8 cellular contexts compared by ENCODE assay signal in the genomic region with DNA sequence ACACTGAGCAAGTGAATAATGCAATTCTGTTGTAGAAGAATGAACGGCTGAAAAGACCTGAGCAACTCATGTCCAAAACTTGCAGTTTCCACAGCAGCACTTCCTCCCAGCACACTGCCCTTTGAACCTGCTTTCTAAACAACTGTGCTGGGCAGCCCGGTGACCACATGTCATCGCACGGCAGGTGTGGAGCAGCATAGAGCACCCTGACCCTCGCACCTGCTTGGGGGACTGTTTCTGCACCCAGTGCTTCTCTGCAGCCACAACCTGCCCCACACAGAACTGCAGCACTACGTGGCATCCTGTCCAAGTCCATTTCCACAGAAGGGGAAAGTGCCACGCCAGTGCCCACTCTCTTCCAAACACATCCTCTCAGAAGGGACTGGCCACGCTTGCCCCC. TPM values are rescaled to one million over a fixed set of nuclear protein-coding genes. Genes with fewer than 3 reads are reported as not detected.
DNase-seq lines count a peak whose midpoint lies in the region; ATAC-seq, FAIRE-seq and TF ChIP-seq lines count a peak whose summit lies in the region.
"Not testable (repeated sequence)": the region's sequence is repeated elsewhere in the genome, so short reads cannot be mapped to it uniquely, and the experiment has no call there.

No MANE protein-coding gene starts in this region.

- ATAC-seq in CD4-positive, CD25-positive, alpha-beta regulatory T cell (ENCODE audit: low read depth in 2 of 2); K562; natural killer cell: not testable (repeated sequence)
- ATAC-seq in DND-41 (ENCODE audit: insufficient read depth, low read depth) (peak; percentile 14; the same call in 1 of the 3 replicates), left ventricle myocardium superior (peak; percentile 24), HepG2 (peak; percentile 96)
- peak; percentile 39 for ATAC-seq in stimulated activated memory B cell treated with anti-CD40 and anti-IgM and Interleukin-4, amounts not matched to agents 10 μg/mL and 1 μg/mL and 100 μg/mL, for 72 hours

- 40% methylated on average over 5 of the region's 8 CpGs for WGBS in K562 (ENCODE audit: insufficient coverage, low coverage, missing lambda C conversion rate)
- 15% methylated on average over 7 of the region's 8 CpGs for WGBS in HepG2 (ENCODE audit: low lambda C conversion rate)

- H2AFZ ChIP-seq in DND-41 (ENCODE audit: low read depth, low read length); K562 (ENCODE audit: low read depth, low read length); HepG2 (ENCODE audit: low read length): not testable (repeated sequence)

- not testable (repeated sequence) for H3K9ac ChIP-seq in DND-41 (ENCODE audit: low read depth, low read length); K562 (ENCODE audit: insufficient read depth in 1 of 2, low read depth in 2 of 2, low read length in 2 of 2)
- H3K9ac ChIP-seq in HepG2 (ENCODE audit: insufficient read depth, low read depth, low read length) = 0 out of 2 replicates have a peak overlapping the region, but pooled peaks have one; percentile 22

- H3K36me3 Mint-ChIP-seq in CD4-positive, CD25-positive, alpha-beta regulatory T cell; natural killer cell: not testable (repeated sequence)
- peaks cover 28% of the 10 kb centered on the region for H3K36me3 Mint-ChIP-seq in activated CD4-positive, alpha-beta memory T cell treated with anti-CD3 and anti-CD28 coated beads for 36 hours
- H3K36me3 Mint-ChIP-seq in stimulated activated memory B cell treated with anti-CD40 and anti-IgM and Interleukin-4, amounts not matched to agents 10 μg/mL and 1 μg/mL and 100 μg/mL, for 72 hours = peaks cover 17% of the 10 kb centered on the region

- not testable (repeated sequence) for H3K4me2 ChIP-seq in DND-41 (ENCODE audit: insufficient read depth, low read length); K562 (ENCODE audit: insufficient read depth, low read length)
- peak overlapping the region; percentile 80 for H3K4me2 ChIP-seq in HepG2 (ENCODE audit: low read depth, low read length)

- not testable (repeated sequence) for TF ChIP-seq POLR2A in K562 (conservative IDR thresholded peaks at IDR 0.05)
- TF ChIP-seq POLR2A in HepG2 (IDR thresholded peaks at IDR 0.05; ENCODE audit: insufficient read depth in 1 of 2, low read depth in 2 of 2, low read length in 2 of 2) = peak in 1 of 2 experiments; percentile 31; a peak in 1 of 4 replicates

- not testable (repeated sequence) for H3K9me3 Mint-ChIP-seq in CD4-positive, CD25-positive, alpha-beta regulatory T cell; activated CD4-positive, alpha-beta memory T cell treated with anti-CD3 and anti-CD28 coated beads for 36 hours; natural killer cell; stimulated activated memory B cell treated with anti-CD40 and anti-IgM and Interleukin-4, amounts not matched to agents 10 μg/mL and 1 μg/mL and 100 μg/mL, for 72 hours

- not testable (repeated sequence) for TF ChIP-seq EP300 in K562 (IDR thresholded peaks at IDR 0.05; ENCODE audit: low read length); HepG2 (IDR thresholded peaks at IDR 0.05; ENCODE audit: low read depth in 2 of 2, low read length in 2 of 2); HepG2 (CRISPR knock-in tag; IDR thresholded peaks at IDR 0.05; ENCODE audit: borderline replicate concordance)

- H3K27me3 Mint-ChIP-seq in CD4-positive, CD25-positive, alpha-beta regulatory T cell; activated CD4-positive, alpha-beta memory T cell treated with anti-CD3 and anti-CD28 coated beads for 36 hours; natural killer cell (ENCODE audit: low read depth in 2 of 2); stimulated activated memory B cell treated with anti-CD40 and anti-IgM and Interleukin-4, amounts not matched to agents 10 μg/mL and 1 μg/mL and 100 μg/mL, for 72 hours: not testable (repeated sequence)

- H3K4me1 Mint-ChIP-seq in CD4-positive, CD25-positive, alpha-beta regulatory T cell = peaks cover 12 to 41% (median 24%) of the 10 kb centered on the region in 4 donors
- peaks cover 51% of the 10 kb centered on the region for H3K4me1 Mint-ChIP-seq in activated CD4-positive, alpha-beta memory T cell treated with anti-CD3 and anti-CD28 coated beads for 36 hours (ENCODE audit: low read depth)
- peaks cover 11 to 25% of the 10 kb centered on the region in 2 donors for H3K4me1 Mint-ChIP-seq in natural killer cell
- peaks cover 27% of the 10 kb centered on the region for H3K4me1 Mint-ChIP-seq in stimulated activated memory B cell treated with anti-CD40 and anti-IgM and Interleukin-4, amounts not matched to agents 10 μg/mL and 1 μg/mL and 100 μg/mL, for 72 hours

- not testable (repeated sequence) for H3K9me3 ChIP-seq in CD4-positive, CD25-positive, alpha-beta regulatory T cell (ENCODE audit: control insufficient read depth in 2 of 2, low read length in 2 of 2); DND-41 (ENCODE audit: insufficient read depth, low read length, severe bottlenecking); K562 (replicated peaks; ENCODE audit: control insufficient read depth, insufficient read depth, low read depth, low read length); HepG2 (ENCODE audit: low read length)

- peak overlapping the region in 2 of 3 donors; percentile 42 to 88 for H3K27ac Mint-ChIP-seq in CD4-positive, CD25-positive, alpha-beta regulatory T cell
- peak overlapping the region; percentile 66 for H3K27ac Mint-ChIP-seq in activated CD4-positive, alpha-beta memory T cell treated with anti-CD3 and anti-CD28 coated beads for 36 hours
- H3K27ac Mint-ChIP-seq in natural killer cell = peak overlapping the region; percentile 69 to 85
- H3K27ac Mint-ChIP-seq in stimulated activated memory B cell treated with anti-CD40 and anti-IgM and Interleukin-4, amounts not matched to agents 10 μg/mL and 1 μg/mL and 100 μg/mL, for 72 hours = peak overlapping the region; percentile 15

- not testable (repeated sequence) for TF ChIP-seq CTCF in DND-41 (IDR thresholded peaks at IDR 0.05; ENCODE audit: borderline replicate concordance, extremely low read depth, low read length, poor library complexity, severe bottlenecking); K562 (IDR thresholded peaks at IDR 0.05 in 2 of 3, conservative IDR thresholded peaks at IDR 0.05 in 1 of 3; ENCODE audit: insufficient read depth in 2 of 3, low read depth in 1 of 3, low read length in 3 of 3); HepG2 (CRISPR knock-in tag; IDR thresholded peaks at IDR 0.05); natural killer cell (IDR thresholded peaks at IDR 0.05)

- BruUV-seq in K562 (replicated peaks; lab: Mats Ljungman, UMichigan); HepG2 (replicated peaks; lab: Mats Ljungman, UMichigan): not testable (repeated sequence)

- in situ Hi-C loops in K562 (cut with MboI) = loop anchor here (5.0 kb wide), 1 partner anchor 117 kb away; no protein-coding TSS in a partner anchor
- in situ Hi-C loops in HepG2 (cut with HindIII; ENCODE audit: extremely low pct_ligation_motif_present, low pct_unique_long_range_greater_than_20kb) = not testable (repeated sequence)

- H3K4me3 Mint-ChIP-seq in CD4-positive, CD25-positive, alpha-beta regulatory T cell; activated CD4-positive, alpha-beta memory T cell treated with anti-CD3 and anti-CD28 coated beads for 36 hours; natural killer cell; stimulated activated memory B cell treated with anti-CD40 and anti-IgM and Interleukin-4, amounts not matched to agents 10 μg/mL and 1 μg/mL and 100 μg/mL, for 72 hours: not testable (repeated sequence)

- not testable (repeated sequence) for H3K4me1 ChIP-seq in CD4-positive, CD25-positive, alpha-beta regulatory T cell (ENCODE audit: control insufficient read depth, insufficient read depth, low read length, poor library complexity, severe bottlenecking); DND-41 (ENCODE audit: insufficient read depth, low read length)
- H3K4me1 ChIP-seq in K562 (replicated peaks in 1 of 2; ENCODE audit: control insufficient read depth in 2 of 2, insufficient read depth in 2 of 2, low read length in 2 of 2) = peaks cover 0 to 16% of the 10 kb centered on the region in 2 experiments; a peak in 3 of 5 replicates
- peaks cover 38% of the 10 kb centered on the region for H3K4me1 ChIP-seq in HepG2 (ENCODE audit: insufficient read depth, low read length)

- not testable (repeated sequence) for FAIRE-seq in K562 (lab: Jason Lieb, UNC)
- FAIRE-seq in HepG2 (lab: Jason Lieb, UNC) = peak; percentile 95

- H3K27me3 ChIP-seq in CD4-positive, CD25-positive, alpha-beta regulatory T cell (ENCODE audit: control insufficient read depth, insufficient read depth, low read length); DND-41 (ENCODE audit: insufficient read depth, low read length, poor library complexity); K562 (ENCODE audit: control insufficient read depth in 2 of 2, insufficient read depth in 2 of 2, low read length in 2 of 2); HepG2 (ENCODE audit: control insufficient read depth in 1 of 2, insufficient read depth in 2 of 2, low read length in 2 of 2): not testable (repeated sequence)

- intact Hi-C loops in activated CD4-positive, alpha-beta memory T cell treated with anti-CD3 and anti-CD28 coated beads for 36 hours (cut with micrococcal nuclease); K562 (cut with micrococcal nuclease); left ventricle myocardium superior (cut with micrococcal nuclease); HepG2 (cut with micrococcal nuclease; ENCODE audit: unreplicated experiment); natural killer cell (cut with micrococcal nuclease): not testable (repeated sequence)

- not testable (repeated sequence) for H3K36me3 ChIP-seq in CD4-positive, CD25-positive, alpha-beta regulatory T cell (ENCODE audit: control insufficient read depth, insufficient read depth, low read length); DND-41 (ENCODE audit: insufficient read depth, low read length); K562 (ENCODE audit: control insufficient read depth, insufficient read depth, low read length); HepG2 (replicated peaks in 1 of 2; ENCODE audit: control insufficient read depth in 1 of 2, insufficient read depth in 2 of 2, low read length in 2 of 2)

- CTCF ChIA-PET in activated CD4-positive, alpha-beta memory T cell treated with anti-CD3 and anti-CD28 coated beads for 36 hours (lab: Charles Lee); K562 (lab: Yijun Ruan, JAX; ENCODE audit: low intra/inter-chr PET ratio); HepG2 (lab: Yijun Ruan, JAX; ENCODE audit: low intra/inter-chr PET ratio, low total read pairs): not testable (repeated sequence)

- not testable (repeated sequence) for TF ChIP-seq RAD21 in K562 (CRISPR knock-in tag; conservative IDR thresholded peaks at IDR 0.05 in 1 of 2, IDR thresholded peaks at IDR 0.05 in 1 of 2); HepG2 (CRISPR knock-in tag; IDR thresholded peaks at IDR 0.05)

- H3K9me1 ChIP-seq in K562 (ENCODE audit: control insufficient read depth, insufficient read depth, low read length) = not testable (repeated sequence)

- POLR2A ChIA-PET in activated CD4-positive, alpha-beta memory T cell treated with anti-CD3 and anti-CD28 coated beads for 36 hours (lab: Charles Lee); K562 (lab: Yijun Ruan, JAX); HepG2 (lab: Yijun Ruan, JAX): not testable (repeated sequence)

- not testable (repeated sequence) for H3K27ac ChIP-seq in CD4-positive, CD25-positive, alpha-beta regulatory T cell (ENCODE audit: insufficient read depth, low read length, poor library complexity, severe bottlenecking); DND-41 (ENCODE audit: low read length); K562 (ENCODE audit: extremely low read depth, low read depth, low read length)
- peak overlapping the region; percentile 59 for H3K27ac ChIP-seq in HepG2 (ENCODE audit: extremely low read length, insufficient read depth, low read length)

- not testable (repeated sequence) for H3K4me3 ChIP-seq in CD4-positive, CD25-positive, alpha-beta regulatory T cell (ENCODE audit: low read depth, low read length); DND-41 (ENCODE audit: low read depth in 1 of 2, low read length in 2 of 2); K562
- peak overlapping the region in 2 of 3 experiments; percentile 29 to 50; a peak in 4 of 6 replicates for H3K4me3 ChIP-seq in HepG2 (replicated peaks in 1 of 3; ENCODE audit: insufficient read depth in 1 of 3, low read depth in 2 of 3, low read length in 3 of 3)

- not testable (repeated sequence) for DNase-seq in CD4-positive, CD25-positive, alpha-beta regulatory T cell; DND-41; activated CD4-positive, alpha-beta memory T cell treated with anti-CD3 and anti-CD28 coated beads for 36 hours; K562 (ENCODE audit: extremely low read depth in 1 of 4, low spot score in 3 of 4); left ventricle myocardium superior; natural killer cell
- peak; percentile 67 for DNase-seq in HepG2 (ENCODE audit: low spot score)

- not testable (repeated sequence) for H3K79me2 ChIP-seq in DND-41 (ENCODE audit: insufficient read depth, low read length); K562 (ENCODE audit: control insufficient read depth, insufficient read depth, low read length); HepG2 (ENCODE audit: insufficient read depth, low read length)

- H4K20me1 ChIP-seq in DND-41 (ENCODE audit: insufficient read depth, low read length); K562 (replicated peaks; ENCODE audit: control insufficient read depth, insufficient read depth, low read length); HepG2 (ENCODE audit: insufficient read depth, low read length): not testable (repeated sequence)

RNA-seq across cellular contexts. Expression of a gene that starts 22.8 kb away (rescaled TPM):
- total RNA-seq in CD4-positive, CD25-positive, alpha-beta regulatory T cell = 24.1 TPM
- 10 to 100 TPM; 17.5 to 26.4 (median 21.9) TPM for polyA plus RNA-seq in CD4-positive, CD25-positive, alpha-beta regulatory T cell
- total RNA-seq in activated CD4-positive, alpha-beta memory T cell treated with anti-CD3 and anti-CD28 coated beads for 36 hours = 10 to 100 TPM; 61.8 to 62.7 TPM
- 43.6 and 59.1 TPM in 2 replicates for total RNA-seq in K562 (2011; cell fraction: chromatin; rRNA removed; ENCODE audit: low replicate concordance)
- total RNA-seq in K562 (2011; cell fraction: nucleolus; rRNA removed) = 40.1 and 50.7 TPM in 2 replicates
- 31.7 and 32.9 TPM in 2 replicates for total RNA-seq in K562 (2011; cell fraction: nucleoplasm; rRNA removed)
- 34.5 and 48.7 TPM in 2 replicates for total RNA-seq in K562 (2014; rRNA removed)
- 15.4 and 17.2 TPM in 2 replicates for total RNA-seq in K562 (2014; rRNA removed; fragmentation: Illumina TruSeq; extraction: Trizol)
- 30.9 and 32.3 TPM in 2 replicates for total RNA-seq in K562 (2015; rRNA removed; fragmentation: Illumina TruSeq; extraction: Trizol)
- total RNA-seq in K562 (2021) = 39.0 and 40.0 TPM in 2 replicates
- 36.1 and 37.5 TPM in 2 replicates for polyA plus RNA-seq in K562 (2011; rRNA removed)
- 49.9 and 152 TPM in 2 replicates for polyA plus RNA-seq in K562 (2011; cell fraction: cytosol; rRNA removed)
- polyA plus RNA-seq in K562 (2011; cell fraction: nucleus; rRNA removed) = 19.7 and 24.6 TPM in 2 replicates
- 27.5 and 34.3 TPM in 2 replicates for polyA plus RNA-seq in K562 (2012)
- 31.2 and 39.2 TPM in 2 replicates for polyA plus RNA-seq in K562 (2014; fragmentation: Illumina TruSeq; extraction: Trizol)
- polyA plus RNA-seq in K562 (2014; fragmentation: Nextera tagmentation; extraction: Ambion mirVana) = 1 to 10 TPM in 1 of 2 experiments, under 1 TPM in 1; 0.73 to 1.6 TPM
- polyA plus RNA-seq in K562 (2014; rRNA removed) = 58.0 and 58.3 TPM in 2 replicates
- polyA minus RNA-seq in K562 (2011; rRNA and poly(A)+ RNA removed) = 17.2 and 25.7 TPM in 2 replicates
- polyA minus RNA-seq in K562 (2011; cell fraction: cytosol; rRNA and poly(A)+ RNA removed) = 17.5 and 19.7 TPM in 2 replicates
- 18.7 and 23.8 TPM in 2 replicates for polyA minus RNA-seq in K562 (2011; cell fraction: nucleus; rRNA and poly(A)+ RNA removed)
- total RNA-seq in left ventricle myocardium superior = 10.4 TPM
- 29.8 and 31.0 TPM in 2 replicates for total RNA-seq in HepG2 (2016; rRNA removed; fragmentation: Illumina TruSeq; extraction: Trizol)
- 5.0 and 5.1 TPM in 2 replicates for total RNA-seq in HepG2 (2016; cell fraction: cytosol; rRNA removed; fragmentation: Illumina TruSeq; extraction: Trizol; ENCODE audit: low read depth)
- total RNA-seq in HepG2 (2016; cell fraction: insoluble cytoplasmic fraction; rRNA removed; fragmentation: Illumina TruSeq; extraction: Trizol) = 27.9 and 29.1 TPM in 2 replicates
- 14.7 and 15.1 TPM in 2 replicates for total RNA-seq in HepG2 (2016; cell fraction: membrane; rRNA removed; fragmentation: Illumina TruSeq; extraction: Trizol)
- 13.3 and 14.3 TPM in 2 replicates for total RNA-seq in HepG2 (2016; cell fraction: nucleus; rRNA removed; fragmentation: Illumina TruSeq; extraction: Trizol)
- 25.4 and 30.1 TPM in 2 replicates for polyA plus RNA-seq in HepG2 (2011; rRNA removed)
- polyA plus RNA-seq in HepG2 (2011; cell fraction: cytosol; rRNA removed) = 33.9 and 64.2 TPM in 2 replicates
- polyA plus RNA-seq in HepG2 (2011; cell fraction: nucleus; rRNA removed) = 25.5 and 25.6 TPM in 2 replicates
- 16.3 and 19.0 TPM in 2 replicates for polyA plus RNA-seq in HepG2 (2012)
- polyA plus RNA-seq in HepG2 (2016; cell fraction: cytosol; fragmentation: Illumina TruSeq; extraction: Trizol; ENCODE audit: low read depth) = 3.8 and 4.0 TPM in 2 replicates
- 32.7 and 37.0 TPM in 2 replicates for polyA plus RNA-seq in HepG2 (2016; cell fraction: insoluble cytoplasmic fraction; fragmentation: Illumina TruSeq; extraction: Trizol; ENCODE audit: low read depth)
- polyA plus RNA-seq in HepG2 (2016; cell fraction: membrane; fragmentation: Illumina TruSeq; extraction: Trizol; ENCODE audit: low read depth) = 9.8 and 10.5 TPM in 2 replicates
- 21.4 and 22.6 TPM in 2 replicates for polyA plus RNA-seq in HepG2 (2016; cell fraction: nucleus; fragmentation: Illumina TruSeq; extraction: Trizol; ENCODE audit: insufficient read depth, low read depth)
- polyA minus RNA-seq in HepG2 (2011; rRNA and poly(A)+ RNA removed; ENCODE audit: low replicate concordance) = 23.0 and 26.3 TPM in 2 replicates
- 12.8 and 16.6 TPM in 2 replicates for polyA minus RNA-seq in HepG2 (2011; cell fraction: cytosol; rRNA and poly(A)+ RNA removed)
- 11.3 and 13.7 TPM in 2 replicates for polyA minus RNA-seq in HepG2 (2011; cell fraction: nucleus; rRNA and poly(A)+ RNA removed)
- total RNA-seq in natural killer cell = 10 to 100 TPM; 34.2 to 37.9 (median 36.5) TPM

Comparison
In these comparisons a context has a peak if more than half of its experiments do, and no peak if none do; other contexts are left out.
1. H3K27ac Mint-ChIP-seq: peak in every context shown above with its lines; median percentile 77 in natural killer cell; 66 in activated CD4-positive, alpha-beta memory T cell treated with anti-CD3 and anti-CD28 coated beads for 36 hours; 65 in CD4-positive, CD25-positive, alpha-beta regulatory T cell; 15 in stimulated activated memory B cell treated with anti-CD40 and anti-IgM and Interleukin-4, amounts not matched to agents 10 μg/mL and 1 μg/mL and 100 μg/mL, for 72 hours.